In genomic region chr19:50357178-50358100, GRCh38 we compare ENCODE assay signal across 8 cellular contexts. TPM values are rescaled to one million over a fixed set of nuclear protein-coding genes. Genes with fewer than 3 reads are reported as not detected.
DNase-seq lines count a peak whose midpoint lies in the region; ATAC-seq lines count a peak whose summit lies in the region.

No MANE protein-coding gene starts in this region.

- H3K79me2 ChIP-seq in mesendoderm (ENCODE audit: control insufficient read depth, insufficient read depth, low read length), result no peaks in the 10 kb centered on the region

- H3K27ac ChIP-seq in mesendoderm (ENCODE audit: low read depth, low read length), result no peak overlapping the region

- H3K18ac ChIP-seq in mesendoderm (ENCODE audit: low read length), result no peak overlapping the region

- H3K4me2 ChIP-seq in mesendoderm (ENCODE audit: low read length), result no peak overlapping the region

- intact Hi-C loops in dendritic cell treated with granulocyte-macrophage colony-stimulating factor and Interleukin-4, amounts not matched to agents 40 ng/mL and 50 ng/mL, for 4 days (cut with micrococcal nuclease), result loop anchor here (1.0 kb wide), 1 partner anchor 104 kb away; no protein-coding TSS in a partner anchor

- no peaks in the 10 kb centered on the region for H3K79me1 ChIP-seq in mesendoderm (ENCODE audit: low read length)

- H3K9me3 Mint-ChIP-seq in dendritic cell treated with granulocyte-macrophage colony-stimulating factor and Interleukin-4, amounts not matched to agents 40 ng/mL and 50 ng/mL, for 4 days, result no peaks in the 10 kb centered on the region

- no peak overlapping the region for H2AK5ac ChIP-seq in mesendoderm (ENCODE audit: low read length)

- H2BK15ac ChIP-seq in mesendoderm (replicated peaks; ENCODE audit: low read depth), result no peak overlapping the region

- peak overlapping the region; percentile 50 for H3K9ac ChIP-seq in mesendoderm (ENCODE audit: low read length)

- H4K5ac ChIP-seq in mesendoderm (ENCODE audit: low read length), result no peak overlapping the region

- H3K27ac Mint-ChIP-seq in dendritic cell treated with granulocyte-macrophage colony-stimulating factor and Interleukin-4, amounts not matched to agents 40 ng/mL and 50 ng/mL, for 4 days, result peak overlapping the region; percentile 95

- H3K36me3 ChIP-seq in mesendoderm (ENCODE audit: control insufficient read depth, insufficient read depth, low read length), result no peaks in the 10 kb centered on the region

- no peak overlapping the region for H3K56ac ChIP-seq in mesendoderm (ENCODE audit: low read length)

- peak; percentile 47 for ATAC-seq in HG02870 (IDR thresholded peaks at IDR 0.05; ENCODE audit: unreplicated experiment)
- ATAC-seq in HG02571 (IDR thresholded peaks at IDR 0.05; ENCODE audit: unreplicated experiment), result no peak

- peaks cover 20% of the 10 kb centered on the region for H3K27me3 Mint-ChIP-seq in dendritic cell treated with granulocyte-macrophage colony-stimulating factor and Interleukin-4, amounts not matched to agents 40 ng/mL and 50 ng/mL, for 4 days

- H2BK120ac ChIP-seq in mesendoderm (ENCODE audit: low read depth, low read length), result no peak overlapping the region

- H3K4ac ChIP-seq in mesendoderm (ENCODE audit: low read depth, low read length), result no peak overlapping the region

- peak overlapping the region; percentile 91 for H3K4me3 Mint-ChIP-seq in dendritic cell treated with granulocyte-macrophage colony-stimulating factor and Interleukin-4, amounts not matched to agents 40 ng/mL and 50 ng/mL, for 4 days

- DNase-seq in GM03348 (ENCODE audit: low spot score) (peak; percentile 65), NCI-H345 treated with DMSO at 0.1 percent for 48 hours (lab: John Stamatoyannopoulos, UW; ENCODE audit: unreplicated experiment) (peak; percentile 22), mesendoderm (peak; percentile 58)
- peak; percentile 78 to 82 for DNase-seq in activated CD4-positive, alpha-beta T cell treated with anti-CD3 and anti-CD28 coated beads, Interleukin-2, amount 50 U/mL, for 24 hours (ENCODE audit: low read depth in 1 of 2, low spot score in 1 of 2)
- DNase-seq in stimulated activated CD8-positive, alpha-beta memory T cell treated with anti-CD3 and anti-CD28 coated beads, Interleukin-15, amount 100 ng/mL, for 1 hour (ENCODE audit: low read depth), result peak; percentile 78

- no CpG with 5 or more reads among the region's 54 CpGs for WGBS in mesendoderm (ENCODE audit: extremely low coverage, insufficient coverage, low lambda C conversion rate)

- H3K36me3 Mint-ChIP-seq in dendritic cell treated with granulocyte-macrophage colony-stimulating factor and Interleukin-4, amounts not matched to agents 40 ng/mL and 50 ng/mL, for 4 days (ENCODE audit: low read depth), result peaks cover 8% of the 10 kb centered on the region

- no peaks in the 10 kb centered on the region for H3K27me3 ChIP-seq in mesendoderm (ENCODE audit: insufficient read depth, low read length, poor library complexity)

- no peak overlapping the region for H2BK5ac ChIP-seq in mesendoderm (ENCODE audit: low read length)

- H4K8ac ChIP-seq in mesendoderm (ENCODE audit: low read depth, low read length), result no peak overlapping the region

- no peaks in the 10 kb centered on the region for H3K4me1 ChIP-seq in mesendoderm (ENCODE audit: control insufficient read depth, low read depth, low read length)

- no peak overlapping the region for H3K4me3 ChIP-seq in mesendoderm (ENCODE audit: low read length)

- H3K23ac ChIP-seq in mesendoderm (ENCODE audit: low read length), result no peak overlapping the region

- H3K4me1 Mint-ChIP-seq in dendritic cell treated with granulocyte-macrophage colony-stimulating factor and Interleukin-4, amounts not matched to agents 40 ng/mL and 50 ng/mL, for 4 days (ENCODE audit: low read depth), result peaks cover 55% of the 10 kb centered on the region

RNA-seq across cellular contexts. Expression of gene NAPSA, which starts 8.0 kb away (rescaled TPM):
- polyA plus RNA-seq in mesendoderm (2013, experiment 1 of 2), result 0.17 TPM
- 0.10 TPM for polyA plus RNA-seq in mesendoderm (2013, experiment 2 of 2)

RNA-seq across cellular contexts. Expression of gene NR1H2, which starts 18.8 kb away (rescaled TPM):
- polyA plus RNA-seq in mesendoderm (2013, experiment 1 of 2), result 19.2 TPM
- 19.3 TPM for polyA plus RNA-seq in mesendoderm (2013, experiment 2 of 2)

RNA-seq across cellular contexts. Expression of gene POLD1, which starts 26.7 kb away (rescaled TPM):
- 57.2 TPM for polyA plus RNA-seq in mesendoderm (2013, experiment 1 of 2)
- polyA plus RNA-seq in mesendoderm (2013, experiment 2 of 2), result 57.3 TPM

RNA-seq across cellular contexts. Expression of gene KCNC3, which starts 28.3 kb away (rescaled TPM):
- polyA plus RNA-seq in mesendoderm (2013, experiment 1 of 2), result 3.7 TPM
- 3.2 TPM for polyA plus RNA-seq in mesendoderm (2013, experiment 2 of 2)

Comparison
In these comparisons a context has a peak if more than half of its experiments do, and no peak if none do; other contexts are left out.
1. DNase-seq: peak in every context shown above with its lines; median percentile 80 in activated CD4-positive, alpha-beta T cell treated with anti-CD3 and anti-CD28 coated beads, Interleukin-2, amount 50 U/mL, for 24 hours; 78 in stimulated activated CD8-positive, alpha-beta memory T cell treated with anti-CD3 and anti-CD28 coated beads, Interleukin-15, amount 100 ng/mL, for 1 hour; 65 in GM03348; 58 in mesendoderm; 22 in NCI-H345 treated with DMSO at 0.1 percent for 48 hours.